Comparison of ENCODE assay signal across 17 cellular contexts in the genomic region with DNA sequence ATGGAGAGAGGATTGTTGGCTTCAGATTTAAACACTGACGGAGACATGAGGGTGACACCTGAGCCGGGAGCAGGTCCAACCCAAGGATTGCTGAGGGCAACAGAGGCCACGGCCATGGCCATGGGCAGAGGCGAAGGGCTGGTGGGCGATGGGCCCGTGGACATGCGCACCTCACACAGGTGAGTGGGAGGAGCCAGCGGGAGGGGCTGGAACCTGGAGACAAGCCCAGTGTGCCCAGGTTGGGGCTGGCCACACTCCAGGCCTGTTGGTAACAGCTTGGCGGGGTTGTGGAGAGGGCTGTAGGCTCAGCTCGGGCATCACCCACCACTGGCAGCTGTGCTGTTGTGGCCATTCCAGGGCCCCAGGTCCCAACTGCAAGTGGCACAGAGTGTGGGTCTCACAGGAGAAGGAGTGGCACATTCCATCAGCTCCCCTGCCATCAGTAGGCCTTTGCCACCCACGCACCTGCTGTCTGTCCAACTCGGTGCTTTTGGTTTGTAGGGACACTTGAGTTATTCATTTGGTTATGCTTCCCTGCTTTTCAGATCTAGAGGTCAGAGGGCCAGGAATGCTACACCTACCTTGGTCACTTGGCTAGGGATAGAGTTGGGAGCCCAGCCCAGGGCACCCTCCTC. TPM values are rescaled to one million over a fixed set of nuclear protein-coding genes. Genes with fewer than 3 reads are reported as not detected.
DNase-seq lines count a peak whose midpoint lies in the region; ATAC-seq, FAIRE-seq and TF ChIP-seq lines count a peak whose summit lies in the region.
"Had no signal": no experiment of that assay in that cellular context is flagged by ENCODE, and none has a peak within 500 bp of the region (broad histone marks: within the 10 kb centered on the region; RNA-seq: fewer than 3 reads in every experiment).

No MANE protein-coding gene starts in this region.

- peaks cover 37% of the 10 kb centered on the region for H4K20me1 ChIP-seq in astrocyte (ENCODE audit: insufficient read depth, low read length)

- H3K27me3 Mint-ChIP-seq in astrocyte (ENCODE audit: low read depth, unreplicated experiment) (no peaks in the 10 kb centered on the region), mesothelial cell of epicardium (ENCODE audit: low read depth) (no peaks in the 10 kb centered on the region)
- H3K27me3 Mint-ChIP-seq: activated CD4-positive, alpha-beta T cell treated with anti-CD3 and anti-CD28 coated beads, Interleukin-2, amount 10 ng/mL, durations not matched to agents 7 days and 5 days had no signal

- no peak for ATAC-seq in stimulated activated effector memory CD8-positive, alpha-beta T cell treated with anti-CD3 and anti-CD28 coated beads, Interleukin-12 subunit alpha, Interleukin-12 subunit beta, amount 100 ng/mL, for 72 hours
- ATAC-seq: activated T-cell treated with anti-CD3 and anti-CD28 coated beads, Interleukin-2, amount 50 U/mL, for 4 hours had no signal

- H2AFZ ChIP-seq in astrocyte (ENCODE audit: low read depth, low read length), result no peak overlapping the region

- peaks cover 15% of the 10 kb centered on the region for H3K9me3 ChIP-seq in HUES48 (ENCODE audit: control insufficient read depth, insufficient read depth, low read length)
- peaks cover 7% of the 10 kb centered on the region for H3K9me3 ChIP-seq in astrocyte (ENCODE audit: insufficient read depth, low read depth, low read length)

- peak overlapping the region; percentile 89 for H3K27ac ChIP-seq in HUES48 (ENCODE audit: low read depth, low read length)
- H3K27ac ChIP-seq in astrocyte (ENCODE audit: low read depth, low read length), result no peak overlapping the region
- H3K27ac ChIP-seq: BLaER1 treated with 17β-estradiol and CSF1 and Interleukin-3, amounts not matched to agents 10 nM and 100 nM; Peyer's patch had no signal

- H3K79me2 ChIP-seq in astrocyte (ENCODE audit: insufficient read depth, low read length), result peaks cover 87% of the 10 kb centered on the region

- H3K36me3 Mint-ChIP-seq in astrocyte (ENCODE audit: low read depth, unreplicated experiment), result peaks cover 38% of the 10 kb centered on the region
- H3K36me3 Mint-ChIP-seq in mesothelial cell of epicardium, result peaks cover 45% of the 10 kb centered on the region
- H3K36me3 Mint-ChIP-seq in stimulated activated effector memory CD8-positive, alpha-beta T cell treated with anti-CD3 and anti-CD28 coated beads, Interleukin-12 subunit alpha, Interleukin-12 subunit beta, amount 100 ng/mL, for 72 hours, result peaks cover 64% of the 10 kb centered on the region

- H3K27me3 ChIP-seq in HUES48 (ENCODE audit: control insufficient read depth, insufficient read depth, low read length), result no peaks in the 10 kb centered on the region
- H3K27me3 ChIP-seq in astrocyte (ENCODE audit: insufficient read depth, low read length), result no peaks in the 10 kb centered on the region
- H3K27me3 ChIP-seq: BLaER1 treated with 17β-estradiol and CSF1 and Interleukin-3, amounts not matched to agents 10 nM and 100 nM; Peyer's patch; transverse colon had no signal

- H3K27ac Mint-ChIP-seq in astrocyte (ENCODE audit: unreplicated experiment) (peak overlapping the region; percentile 98), mesothelial cell of epicardium (peak overlapping the region; percentile 95)
- peak overlapping the region; percentile 96 for H3K27ac Mint-ChIP-seq in stimulated activated effector memory CD8-positive, alpha-beta T cell treated with anti-CD3 and anti-CD28 coated beads, Interleukin-12 subunit alpha, Interleukin-12 subunit beta, amount 100 ng/mL, for 72 hours
- H3K27ac Mint-ChIP-seq: activated CD4-positive, alpha-beta T cell treated with anti-CD3 and anti-CD28 coated beads, Interleukin-2, amount 10 ng/mL, durations not matched to agents 7 days and 5 days had no signal

- H3K4me1 ChIP-seq in HUES48 (ENCODE audit: control insufficient read depth, insufficient read depth, low read length) (peaks cover 47% of the 10 kb centered on the region), astrocyte (ENCODE audit: insufficient read depth, low read length) (peaks cover 39% of the 10 kb centered on the region)

- H3K36me3 ChIP-seq in HUES48 (ENCODE audit: control insufficient read depth, insufficient read depth, low read length) (peaks cover 42% of the 10 kb centered on the region), astrocyte (ENCODE audit: insufficient read depth, low read length) (peaks cover 22% of the 10 kb centered on the region)

- H3K4me3 ChIP-seq in HUES48 (ENCODE audit: low read depth, low read length) (no peak overlapping the region), astrocyte (ENCODE audit: insufficient read depth, low read depth, low read length) (no peak overlapping the region)
- H3K4me3 ChIP-seq: Peyer's patch, transverse colon had no signal

- FAIRE-seq in astrocyte (lab: Jason Lieb, UNC), result no peak
- FAIRE-seq: frontal cortex, TTC549 had no signal

- H3K4me3 Mint-ChIP-seq in astrocyte (ENCODE audit: unreplicated experiment) (no peak overlapping the region), mesothelial cell of epicardium (no peak overlapping the region)
- no peak overlapping the region for H3K4me3 Mint-ChIP-seq in stimulated activated effector memory CD8-positive, alpha-beta T cell treated with anti-CD3 and anti-CD28 coated beads, Interleukin-12 subunit alpha, Interleukin-12 subunit beta, amount 100 ng/mL, for 72 hours
- H3K4me3 Mint-ChIP-seq: activated CD4-positive, alpha-beta T cell treated with anti-CD3 and anti-CD28 coated beads, Interleukin-2, amount 10 ng/mL, durations not matched to agents 7 days and 5 days; activated T-cell treated with anti-CD3 and anti-CD28 coated beads, Interleukin-2, amount 50 U/mL, for 4 hours had no signal

- no peak for TF ChIP-seq CTCF in astrocyte (IDR thresholded peaks at IDR 0.05; ENCODE audit: insufficient read depth, low read depth, low read length)
- TF ChIP-seq CTCF in mesothelial cell of epicardium (IDR thresholded peaks at IDR 0.05; ENCODE audit: unreplicated experiment), result no peak

- H3K4me1 Mint-ChIP-seq in astrocyte (ENCODE audit: low read depth, unreplicated experiment), result peaks cover 56% of the 10 kb centered on the region
- peaks cover 46% of the 10 kb centered on the region for H3K4me1 Mint-ChIP-seq in mesothelial cell of epicardium
- H3K4me1 Mint-ChIP-seq in stimulated activated effector memory CD8-positive, alpha-beta T cell treated with anti-CD3 and anti-CD28 coated beads, Interleukin-12 subunit alpha, Interleukin-12 subunit beta, amount 100 ng/mL, for 72 hours, result peaks cover 64% of the 10 kb centered on the region

- peaks cover 14% of the 10 kb centered on the region for H3K9me3 Mint-ChIP-seq in astrocyte (ENCODE audit: unreplicated experiment)
- H3K9me3 Mint-ChIP-seq in mesothelial cell of epicardium, result peaks cover 20% of the 10 kb centered on the region
- peaks cover 7% of the 10 kb centered on the region for H3K9me3 Mint-ChIP-seq in stimulated activated effector memory CD8-positive, alpha-beta T cell treated with anti-CD3 and anti-CD28 coated beads, Interleukin-12 subunit alpha, Interleukin-12 subunit beta, amount 100 ng/mL, for 72 hours

- DNase-seq in astrocyte (ENCODE audit: low read depth), result no peak
- DNase-seq in mesothelial cell of epicardium (ENCODE audit: low spot score in 2 of 2, unreplicated experiment in 2 of 2), result no peak
- DNase-seq in stimulated activated effector memory CD8-positive, alpha-beta T cell treated with anti-CD3 and anti-CD28 coated beads, Interleukin-12 subunit alpha, Interleukin-12 subunit beta, amount 100 ng/mL, for 72 hours (ENCODE audit: low spot score in 2 of 2), result no peak
- no peak for DNase-seq in Kasumi-1 (lab: John Stamatoyannopoulos, UW)
- DNase-seq in C1 segment of cervical spinal cord (lab: John Stamatoyannopoulos, UW), result no peak
- DNase-seq in mucosa of gallbladder (ENCODE audit: low spot score), result no peak
- DNase-seq: activated CD4-positive, alpha-beta T cell treated with anti-CD3 and anti-CD28 coated beads, Interleukin-2, amount 10 ng/mL, durations not matched to agents 7 days and 5 days; activated T-cell treated with anti-CD3 and anti-CD28 coated beads, Interleukin-2, amount 50 U/mL, for 4 hours; NCI-H1048; Peyer's patch; stimulated activated CD4-positive, alpha-beta T cell treated with anti-CD3 and anti-CD28 coated beads, Interleukin-4, amount 100 ng/mL, for 4 hours; transverse colon had no signal

- no peak overlapping the region for H3K4me2 ChIP-seq in astrocyte (ENCODE audit: low read length)
- H3K4me2 ChIP-seq: BLaER1 treated with 17β-estradiol and CSF1 and Interleukin-3, amounts not matched to agents 10 nM and 100 nM had no signal

- H3K9ac ChIP-seq in HUES48 (ENCODE audit: low read depth, low read length) (no peak overlapping the region), astrocyte (ENCODE audit: low read length) (no peak overlapping the region)
- H3K9ac ChIP-seq: BLaER1 treated with 17β-estradiol and CSF1 and Interleukin-3, amounts not matched to agents 10 nM and 100 nM had no signal

RNA-seq across cellular contexts. Expression of a gene that starts 49.8 kb away (rescaled TPM):
- total RNA-seq in astrocyte, result 1.8 TPM in 2 replicates
- total RNA-seq in mesothelial cell of epicardium, result 1.9 to 2.3 TPM (median 2.1 TPM) in 3 replicates
- total RNA-seq in mucosa of gallbladder, result 3.3 TPM
- total RNA-seq: skeletal muscle tissue had no signal

RNA-seq across cellular contexts. Expression of a gene that starts 50.5 kb away (rescaled TPM):
- total RNA-seq in astrocyte (311 and 347 TPM in 2 replicates), mesothelial cell of epicardium (338 to 343 TPM (median 342 TPM) in 3 replicates), mucosa of gallbladder (376 TPM)
